Comparison of ENCODE assay signal across 11 cellular contexts in genomic region chr16:1745181-1745899, GRCh38. TPM values are rescaled to one million over a fixed set of nuclear protein-coding genes. Genes with fewer than 3 reads are reported as not detected.
A peak's percentile ranks its signal among the peaks of the same experiment; 100 is the strongest.
DNase-seq lines count a peak whose midpoint lies in the region; ATAC-seq and TF ChIP-seq lines count a peak whose summit lies in the region.
"Had no signal": no experiment of that assay in that cellular context is flagged by ENCODE, and none has a peak within 500 bp of the region (broad histone marks: within the 10 kb centered on the region; RNA-seq: fewer than 3 reads in every experiment).

No MANE protein-coding gene starts in this region.

- CTCF ChIA-PET in Panc1 (lab: Charles Lee) = no interaction called here

- no peak for ATAC-seq in Panc1
- no peak for ATAC-seq in HG03342 (IDR thresholded peaks at IDR 0.05; ENCODE audit: unreplicated experiment)

- H3K27ac Mint-ChIP-seq in endodermal cell (peak overlapping the region; percentile 77), osteocyte (ENCODE audit: unreplicated experiment) (peak overlapping the region; percentile 96)
- H3K27ac Mint-ChIP-seq: T-helper 2 cell treated with Interferon-gamma antibody and Interleukin-4, amounts not matched to agents 5 μg/mL and 100 μg/mL, for 36 hours had no signal

- H3K36me3 Mint-ChIP-seq in endodermal cell (ENCODE audit: low read depth) (peaks cover 33% of the 10 kb centered on the region), osteocyte (ENCODE audit: unreplicated experiment) (peaks cover 4% of the 10 kb centered on the region)

- H3K4me1 ChIP-seq in Panc1 (ENCODE audit: control insufficient read depth, insufficient read depth, low read length) = no peaks in the 10 kb centered on the region
- no peaks in the 10 kb centered on the region for H3K4me1 ChIP-seq in endodermal cell (ENCODE audit: control insufficient read depth, insufficient read depth, low read length)

- DNase-seq in EH (ENCODE audit: low read depth) (peak; percentile 96), Panc1 (ENCODE audit: low read depth, low spot score) (no peak), endodermal cell (no peak), osteocyte (ENCODE audit: extremely low spot score, unreplicated experiment) (peak; percentile 89), Ammon's horn (ENCODE audit: low spot score) (no peak), dermis blood vessel endothelial cell (no peak)
- no peak for DNase-seq in NK-92 treated with Interleukin-12 subunit alpha and Interleukin-12 subunit beta, amount 100 ng/mL, for 24 hours (lab: John Stamatoyannopoulos, UW)
- DNase-seq: NCI-H1694, small intestine had no signal

- H3K9ac ChIP-seq in endodermal cell (ENCODE audit: extremely low read depth, low read length, poor library complexity, severe bottlenecking) = no peak overlapping the region

- H3K4me3 ChIP-seq in Panc1 (ENCODE audit: low read depth in 2 of 2, low read length in 2 of 2) = no peak overlapping the region
- no peak overlapping the region for H3K4me3 ChIP-seq in endodermal cell (ENCODE audit: low read length)

- no peak overlapping the region for H3K4me3 Mint-ChIP-seq in endodermal cell
- H3K4me3 Mint-ChIP-seq in osteocyte (ENCODE audit: unreplicated experiment) = peak overlapping the region; percentile 50
- H3K4me3 Mint-ChIP-seq: T-helper 2 cell treated with Interferon-gamma antibody and Interleukin-4, amounts not matched to agents 5 μg/mL and 100 μg/mL, for 36 hours had no signal

- intact Hi-C loops in Panc1 (cut with micrococcal nuclease; ENCODE audit: unreplicated experiment) = no loop called here

- no peak for TF ChIP-seq CTCF in Panc1 (IDR thresholded peaks at IDR 0.05)
- TF ChIP-seq CTCF in endodermal cell (conservative IDR thresholded peaks at IDR 0.05) = no peak
- no peak for TF ChIP-seq CTCF in osteocyte (IDR thresholded peaks at IDR 0.05)

- POLR2A ChIA-PET in Panc1 (lab: Charles Lee) = interaction anchor here (0.6 kb wide), 1 partner anchor 325 kb away, joined by 3 read pairs; the partner anchor contains the start of gene UQCC4

- BruUV-seq in Panc1 (replicated peaks; lab: Mats Ljungman, UMichigan) = TSS peak; percentile 56

- H3K27me3 ChIP-seq in Panc1 (ENCODE audit: control insufficient read depth, insufficient read depth, low read length) (no peaks in the 10 kb centered on the region), endodermal cell (ENCODE audit: control insufficient read depth, insufficient read depth, low read length, poor library complexity, severe bottlenecking) (no peaks in the 10 kb centered on the region)

- H3K36me3 ChIP-seq in Panc1 (ENCODE audit: control insufficient read depth, insufficient read depth, low read length) (no peaks in the 10 kb centered on the region; the same call in 1 of the 2 replicates), endodermal cell (ENCODE audit: control insufficient read depth, insufficient read depth, low read length) (peaks cover 24% of the 10 kb centered on the region)

- H3K27ac ChIP-seq in Panc1 (ENCODE audit: low read length) (no peak overlapping the region), endodermal cell (ENCODE audit: low read depth, low read length) (peak overlapping the region; percentile 73)

- no peaks in the 10 kb centered on the region for H3K27me3 Mint-ChIP-seq in endodermal cell (ENCODE audit: insufficient read depth)
- no peaks in the 10 kb centered on the region for H3K27me3 Mint-ChIP-seq in osteocyte (ENCODE audit: unreplicated experiment)

- in situ Hi-C loops in Panc1 (cut with HindIII; ENCODE audit: low pct_unique_long_range_greater_than_20kb, low sequenced_read_pairs) = no loop called here

- H3K4me1 Mint-ChIP-seq in endodermal cell (no peaks in the 10 kb centered on the region), osteocyte (ENCODE audit: unreplicated experiment) (peaks cover 31% of the 10 kb centered on the region)

- 97% methylated on average over 24 to 25 of the region's 25 CpGs for WGBS in endodermal cell (ENCODE audit: insufficient coverage in 1 of 2, insufficient read length in 1 of 2), 2 experiments

- peaks cover 1% of the 10 kb centered on the region for H3K9me3 Mint-ChIP-seq in endodermal cell
- H3K9me3 Mint-ChIP-seq in osteocyte (ENCODE audit: unreplicated experiment) = no peaks in the 10 kb centered on the region
- H3K9me3 Mint-ChIP-seq: T-helper 2 cell treated with Interferon-gamma antibody and Interleukin-4, amounts not matched to agents 5 μg/mL and 100 μg/mL, for 36 hours had no signal

- H3K9me3 ChIP-seq in Panc1 (ENCODE audit: control insufficient read depth, insufficient read depth, low read depth, low read length) = no peaks in the 10 kb centered on the region
- no peaks in the 10 kb centered on the region for H3K9me3 ChIP-seq in endodermal cell (ENCODE audit: control insufficient read depth, low read length)

RNA-seq across cellular contexts. Expression of gene NME3, which starts 26.0 kb away (rescaled TPM):
- total RNA-seq in Panc1 (2021; ENCODE audit: unreplicated experiment) (117 TPM), endodermal cell (10 to 100 TPM; 70.3 to 73.6 TPM), osteocyte (45.8 and 48.8 TPM in 2 replicates), dermis blood vessel endothelial cell (46.6 and 87.3 TPM in 2 replicates)
- polyA plus RNA-seq in Panc1 (2012; ENCODE audit: insufficient read length) = 233 TPM
- 34.7 TPM for polyA plus RNA-seq in endodermal cell (2013, experiment 1 of 2)
- 37.2 TPM for polyA plus RNA-seq in endodermal cell (2013, experiment 2 of 2)

RNA-seq across cellular contexts. Expression of gene EME2, which starts 27.3 kb away (rescaled TPM):
- total RNA-seq in Panc1 (2021; ENCODE audit: unreplicated experiment) (53.4 TPM), endodermal cell (10 to 100 TPM; 34.3 to 64.3 TPM), osteocyte (21.5 and 22.4 TPM in 2 replicates), dermis blood vessel endothelial cell (9.7 and 16.5 TPM in 2 replicates)
- polyA plus RNA-seq in Panc1 (2012; ENCODE audit: insufficient read length) = 37.7 TPM
- 10.6 TPM for polyA plus RNA-seq in endodermal cell (2013, experiment 1 of 2)
- polyA plus RNA-seq in endodermal cell (2013, experiment 2 of 2) = 8.8 TPM

RNA-seq across cellular contexts. Expression of gene MRPS34, which starts 27.6 kb away (rescaled TPM):
- 187 TPM for total RNA-seq in Panc1 (2021; ENCODE audit: unreplicated experiment)
- polyA plus RNA-seq in Panc1 (2012; ENCODE audit: insufficient read length) = 283 TPM
- total RNA-seq in endodermal cell = 100 to 1,000 TPM; 137 to 164 TPM
- 89.8 TPM for polyA plus RNA-seq in endodermal cell (2013, experiment 1 of 2)
- polyA plus RNA-seq in endodermal cell (2013, experiment 2 of 2) = 83.0 TPM
- total RNA-seq in osteocyte = 70.9 and 73.9 TPM in 2 replicates
- 77.1 and 84.7 TPM in 2 replicates for total RNA-seq in dermis blood vessel endothelial cell

RNA-seq across cellular contexts. Expression of gene SPSB3, which starts 37.0 kb away (rescaled TPM):
- 23.0 TPM for total RNA-seq in Panc1 (2021; ENCODE audit: unreplicated experiment)
- 40.3 TPM for polyA plus RNA-seq in Panc1 (2012; ENCODE audit: insufficient read length)
- 10 to 100 TPM; 28.0 to 28.1 TPM for total RNA-seq in endodermal cell
- polyA plus RNA-seq in endodermal cell (2013, experiment 1 of 2) = 56.0 TPM
- polyA plus RNA-seq in endodermal cell (2013, experiment 2 of 2) = 48.7 TPM
- 52.8 and 53.4 TPM in 2 replicates for total RNA-seq in osteocyte
- 57.6 and 82.2 TPM in 2 replicates for total RNA-seq in dermis blood vessel endothelial cell

RNA-seq across cellular contexts. Expression of gene NUBP2, which starts 37.4 kb away (rescaled TPM):
- total RNA-seq in Panc1 (2021; ENCODE audit: unreplicated experiment) (85.8 TPM), endodermal cell (10 to 100 TPM; 61.1 to 61.5 TPM), osteocyte (55.5 and 56.3 TPM in 2 replicates), dermis blood vessel endothelial cell (91.8 and 110 TPM in 2 replicates)
- polyA plus RNA-seq in Panc1 (2012; ENCODE audit: insufficient read length) = 114 TPM
- polyA plus RNA-seq in endodermal cell (2013, experiment 1 of 2) = 63.0 TPM
- 58.3 TPM for polyA plus RNA-seq in endodermal cell (2013, experiment 2 of 2)

Comparison
In these comparisons a context has a peak if more than half of its experiments do, and no peak if none do; other contexts are left out.
1. DNase-seq: peak in EH (single experiment) and osteocyte (single experiment); none in Panc1 (single experiment), endodermal cell (single experiment), Ammon's horn (single experiment), dermis blood vessel endothelial cell (single experiment) and NK-92 treated with Interleukin-12 subunit alpha and Interleukin-12 subunit beta, amount 100 ng/mL, for 24 hours (single experiment).